In the genomic region with DNA sequence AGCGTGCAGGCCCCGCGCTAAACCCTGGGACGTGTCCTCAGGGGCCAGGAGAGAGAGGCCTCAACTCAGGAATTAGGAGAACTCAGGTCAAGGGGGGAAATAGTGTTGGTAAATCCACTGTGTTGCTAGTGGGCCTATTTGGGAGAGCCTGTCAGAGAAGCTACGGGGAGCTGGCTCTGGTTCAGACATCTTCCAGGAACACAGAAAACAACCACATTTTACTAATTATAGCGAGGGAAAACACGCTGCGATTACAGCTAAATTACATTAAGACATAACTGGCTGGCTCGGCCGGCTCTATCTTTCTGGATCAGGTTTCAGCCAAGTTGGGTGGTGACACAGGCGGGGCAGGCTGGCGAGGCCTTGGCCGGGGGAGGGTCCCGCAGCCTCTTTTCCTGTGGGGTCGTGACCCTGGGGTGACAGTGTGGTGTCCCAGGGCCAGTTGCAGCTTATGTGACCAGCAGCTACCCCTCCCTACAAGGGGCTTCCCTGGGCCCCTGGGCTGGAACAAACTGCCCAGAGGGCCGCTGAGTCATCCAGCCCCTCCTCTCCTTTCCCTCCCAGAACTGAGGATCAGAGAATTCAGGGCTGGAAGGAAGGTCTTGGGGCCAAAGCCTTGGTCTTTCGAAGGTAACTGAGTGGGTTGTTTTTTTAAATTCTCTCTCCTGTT, we compare ENCODE assay signal across 8 cellular contexts.
DNase-seq lines count a peak whose midpoint lies in the region; FAIRE-seq and TF ChIP-seq lines count a peak whose summit lies in the region.

No MANE protein-coding gene starts in this region.

- H3K4me3 ChIP-seq in astrocyte (ENCODE audit: insufficient read depth, low read depth, low read length) (no peak overlapping the region), suprapubic skin (no peak overlapping the region)

- TF ChIP-seq POLR2A in suprapubic skin (IDR thresholded peaks at IDR 0.05), result no peak

- H3K4me1 Mint-ChIP-seq in astrocyte (ENCODE audit: low read depth, unreplicated experiment), result peaks cover 11% of the 10 kb centered on the region

- no peaks in the 10 kb centered on the region for H3K79me2 ChIP-seq in astrocyte (ENCODE audit: insufficient read depth, low read length)

- WGBS in suprapubic skin, result 12% methylated on average over 17 of the region's 17 CpGs

- peak overlapping the region; percentile 60 for H2AFZ ChIP-seq in astrocyte (ENCODE audit: low read depth, low read length)

- peaks cover 15% of the 10 kb centered on the region for H3K27me3 Mint-ChIP-seq in astrocyte (ENCODE audit: low read depth, unreplicated experiment)

- no peak for FAIRE-seq in astrocyte (lab: Jason Lieb, UNC)

- peak overlapping the region; percentile 87 for H3K27ac Mint-ChIP-seq in astrocyte (ENCODE audit: unreplicated experiment)

- H4K20me1 ChIP-seq in astrocyte (ENCODE audit: insufficient read depth, low read length), result no peaks in the 10 kb centered on the region

- H3K9me3 ChIP-seq in astrocyte (ENCODE audit: insufficient read depth, low read depth, low read length), result no peaks in the 10 kb centered on the region
- H3K9me3 ChIP-seq in suprapubic skin, result no peaks in the 10 kb centered on the region

- peak overlapping the region; percentile 74 for H3K4me2 ChIP-seq in astrocyte (ENCODE audit: low read length)

- DNase-seq in HS-5 (ENCODE audit: low read depth) (peak; percentile 36), astrocyte (ENCODE audit: low read depth) (peak; percentile 77), inferior parietal cortex (ENCODE audit: extremely low spot score) (peak; percentile 9), suprapubic skin (ENCODE audit: low spot score in 2 of 2) (peak; percentile 79 to 88), HuH-7 (ENCODE audit: low spot score) (no peak), cerebellar nuclear complex (lab: John Stamatoyannopoulos, UW) (no peak), NCI-H2029 (lab: John Stamatoyannopoulos, UW) (no peak)
- DNase-seq in activated effector memory CD4-positive, alpha-beta T cell treated with Interleukin-2 at 50 U/mL for 16 hours, result no peak

- H3K27me3 ChIP-seq in astrocyte (ENCODE audit: insufficient read depth, low read length), result no peaks in the 10 kb centered on the region
- H3K27me3 ChIP-seq in suprapubic skin, result no peaks in the 10 kb centered on the region

- H3K4me1 ChIP-seq in astrocyte (ENCODE audit: insufficient read depth, low read length) (peaks cover 17% of the 10 kb centered on the region), suprapubic skin (peaks cover 18% of the 10 kb centered on the region)

- no peak overlapping the region for H3K27ac ChIP-seq in astrocyte (ENCODE audit: low read depth, low read length)
- H3K27ac ChIP-seq in suprapubic skin, result peak overlapping the region; percentile 4

- TF ChIP-seq EP300 in suprapubic skin (IDR thresholded peaks at IDR 0.05), result no peak

- no peak overlapping the region for H3K4me3 Mint-ChIP-seq in astrocyte (ENCODE audit: unreplicated experiment)

- TF ChIP-seq CTCF in astrocyte (IDR thresholded peaks at IDR 0.05; ENCODE audit: insufficient read depth, low read depth, low read length) (no peak), suprapubic skin (IDR thresholded peaks at IDR 0.05) (no peak)

- H3K9me3 Mint-ChIP-seq in astrocyte (ENCODE audit: unreplicated experiment), result no peaks in the 10 kb centered on the region

- peaks cover 2% of the 10 kb centered on the region for H3K36me3 Mint-ChIP-seq in astrocyte (ENCODE audit: low read depth, unreplicated experiment)

- no peaks in the 10 kb centered on the region for H3K36me3 ChIP-seq in astrocyte (ENCODE audit: insufficient read depth, low read length)
- H3K36me3 ChIP-seq in suprapubic skin, result no peaks in the 10 kb centered on the region

- peak overlapping the region; percentile 23 for H3K9ac ChIP-seq in astrocyte (ENCODE audit: low read length)

Comparison
In these comparisons a context has a peak if more than half of its experiments do, and no peak if none do; other contexts are left out.
1. DNase-seq: peak in HS-5 (single experiment), astrocyte (single experiment), inferior parietal cortex (single experiment) and suprapubic skin (2 of 2); none in HuH-7 (single experiment), activated effector memory CD4-positive, alpha-beta T cell treated with Interleukin-2 at 50 U/mL for 16 hours (single experiment), cerebellar nuclear complex (0 of 2) and NCI-H2029 (single experiment).